Comparison of ENCODE assay signal across 10 cellular contexts in genomic region chr10:43667317-43667731, GRCh38. TPM values are rescaled to one million over a fixed set of nuclear protein-coding genes. Genes with fewer than 3 reads are reported as not detected.
DNase-seq lines count a peak whose midpoint lies in the region; ATAC-seq, FAIRE-seq and TF ChIP-seq lines count a peak whose summit lies in the region.
"Had no signal": no experiment of that assay in that cellular context is flagged by ENCODE, and none has a peak within 500 bp of the region (broad histone marks: within the 10 kb centered on the region; RNA-seq: fewer than 3 reads in every experiment).

No MANE protein-coding gene starts in this region.

- H3K4me1 ChIP-seq in GM12878 (ENCODE audit: control insufficient read depth, insufficient read depth, low read length) = no peaks in the 10 kb centered on the region
- peaks cover 6% of the 10 kb centered on the region for H3K4me1 ChIP-seq in testis
- H3K4me1 ChIP-seq in HAP-1 = no peaks in the 10 kb centered on the region

- no peaks in the 10 kb centered on the region for H3K36me3 ChIP-seq in GM12878 (ENCODE audit: control insufficient read depth in 2 of 2, insufficient read depth in 2 of 2, low read length in 1 of 2)
- no peaks in the 10 kb centered on the region for H3K36me3 ChIP-seq in testis (ENCODE audit: low read depth, missing control alignments)
- no peaks in the 10 kb centered on the region for H3K36me3 ChIP-seq in HAP-1 (replicated peaks)

- TF ChIP-seq POLR2A in GM12878 (IDR thresholded peaks at IDR 0.05; ENCODE audit: low read depth, low read length) (no peak), testis (IDR thresholded peaks at IDR 0.05) (no peak)

- no peak overlapping the region for H2AFZ ChIP-seq in GM12878 (ENCODE audit: control insufficient read depth, low read depth, low read length)

- TF ChIP-seq RAD21 in GM12878 (IDR thresholded peaks at IDR 0.05; ENCODE audit: insufficient read depth, low read depth, low read length) = no peak

- RAD21 ChIA-PET in GM12878 (lab: Charles Lee; ENCODE audit: unreplicated experiment) = interaction anchor here (0.7 kb wide), 1 partner anchor 156 kb away, joined by 3 read pairs; no protein-coding TSS in a partner anchor

- ATAC-seq in GM12878 = peak; percentile 35; the same call in 2 of the 3 replicates

- intact Hi-C loops in GM12878 (cut with micrococcal nuclease; ENCODE audit: unreplicated experiment) = no loop called here
- intact Hi-C loops in testis (cut with DNase I; ENCODE audit: low total_unique reads) = no loop called here

- FAIRE-seq in GM12878 (lab: Jason Lieb, UNC) (no peak), HTR-8/SVneo (lab: Jason Lieb, UNC) (no peak)

- H3K4me3 ChIP-seq in GM12878 (no peak overlapping the region), testis (peak overlapping the region; percentile 39 to 56), HAP-1 (no peak overlapping the region)

- H4K20me1 ChIP-seq in GM12878 (ENCODE audit: control insufficient read depth, insufficient read depth) = no peaks in the 10 kb centered on the region

- H3K9ac ChIP-seq in GM12878 (ENCODE audit: control insufficient read depth, insufficient read depth, low read length) = no peak overlapping the region

- CTCF ChIA-PET in GM12878 (lab: Yijun Ruan, JAX) = interaction anchor here (1.0 kb wide), 1 partner anchor 16 kb away, joined by 4 read pairs; no protein-coding TSS in a partner anchor

- POLR2A ChIA-PET in GM12878 (lab: Charles Lee) = interaction anchor here (0.7 kb wide), 1 partner anchor 45 kb away, joined by 4 read pairs; no protein-coding TSS in a partner anchor

- in situ Hi-C loops in GM12878 (cut with MboI) (no loop called here), HAP-1 (cut with MboI; ENCODE audit: low sequenced_read_pairs) (no loop called here)

- TF ChIP-seq CTCF in GM12878 (IDR thresholded peaks at IDR 0.05 in 2 of 3, conservative IDR thresholded peaks at IDR 0.05 in 1 of 3; ENCODE audit: control insufficient read depth in 2 of 3, extremely low read depth in 1 of 3, insufficient read depth in 1 of 3, low read depth in 3 of 3, low read length in 3 of 3) (no peak), testis (IDR thresholded peaks at IDR 0.05) (peak in 1 of 3 experiments; percentile 26)

- H3K9me3 ChIP-seq in GM12878 (replicated peaks; ENCODE audit: control insufficient read depth, insufficient read depth, low read length) (no peaks in the 10 kb centered on the region; the same call in 2 of the 3 replicates), testis (no peaks in the 10 kb centered on the region), HAP-1 (no peaks in the 10 kb centered on the region)

- no peak overlapping the region for H3K27ac ChIP-seq in GM12878 (ENCODE audit: control insufficient read depth, insufficient read depth)
- no peak overlapping the region for H3K27ac ChIP-seq in testis
- H3K27ac ChIP-seq: C4-2B had no signal

- H3K4me2 ChIP-seq in GM12878 (ENCODE audit: control insufficient read depth, insufficient read depth) = no peak overlapping the region

- SMC1A ChIA-PET in GM12878 (lab: Charles Lee; ENCODE audit: uncharacterized antibody, unreplicated experiment) = no interaction called here

- no peak for TF ChIP-seq EP300 in GM12878 (IDR thresholded peaks at IDR 0.05; ENCODE audit: borderline replicate concordance in 1 of 2, control insufficient read depth in 1 of 2, low read depth in 2 of 2, low read length in 2 of 2)

- 44% methylated on average over 33 of the region's 35 CpGs for WGBS in GM12878 (ENCODE audit: insufficient coverage, insufficient replicate concordance, low lambda C conversion rate, missing lambda C conversion rate)
- 2 to 4% methylated on average over 5 to 35 of the region's 35 CpGs for WGBS in testis, 2 donors

- BruUV-seq in GM12878 (replicated peaks; lab: Mats Ljungman, UMichigan) = no TSS peak

- no peaks in the 10 kb centered on the region; a peak in 3 of 4 replicates for H3K27me3 ChIP-seq in GM12878 (replicated peaks in 1 of 2; ENCODE audit: control insufficient read depth in 2 of 2, insufficient read depth in 2 of 2, low read length in 1 of 2)
- H3K27me3 ChIP-seq in testis = no peaks in the 10 kb centered on the region
- no peaks in the 10 kb centered on the region for H3K27me3 ChIP-seq in HAP-1 (ENCODE audit: low read depth)

- H3K79me2 ChIP-seq in GM12878 (ENCODE audit: control insufficient read depth, insufficient read depth, low read length) = no peaks in the 10 kb centered on the region

- peak; percentile 33 for DNase-seq in NCI-H82 (lab: John Stamatoyannopoulos, UW)
- no peak for DNase-seq in NCI-H82 treated with DMSO at 0.1 percent for 48 hours (lab: John Stamatoyannopoulos, UW; ENCODE audit: unreplicated experiment)
- no peak for DNase-seq in GM12878 (ENCODE audit: low read depth, low spot score)
- DNase-seq in iris pigment epithelial cell (ENCODE audit: low read depth) = peak; percentile 31
- no peak for DNase-seq in testis
- no peak for DNase-seq in HTR-8/SVneo (ENCODE audit: insufficient read length, low spot score)
- DNase-seq in HCEC 1CT = no peak
- no peak for DNase-seq in HAP-1 (ENCODE audit: low spot score in 2 of 2)
- DNase-seq: NCI-H446 treated with DMSO at 0.1 percent for 48 hours had no signal

TF ChIP-seq in GM12878, 131 proteins besides CTCF, POLR2A, EP300 and RAD21:
- no peak for TF ChIP-seq IRF4 (IDR thresholded peaks at IDR 0.05; ENCODE audit: low read depth, low read length)

RNA-seq across cellular contexts. Expression of gene ZNF32, which starts 18.6 kb away (rescaled TPM):
- total RNA-seq in GM12878 (2013; cell fraction: nucleolus; rRNA removed) = 12.0 and 12.3 TPM in 2 replicates
- total RNA-seq in GM12878 (2014; rRNA removed) = 2.7 and 2.8 TPM in 2 replicates
- 2.7 and 3.4 TPM in 2 replicates for total RNA-seq in GM12878 (2014; rRNA removed; fragmentation: Illumina TruSeq; extraction: Trizol)
- total RNA-seq in GM12878 (2021) = 2.8 and 4.0 TPM in 2 replicates
- polyA plus RNA-seq in GM12878 (2011; ENCODE audit: low read depth) = 19.3 TPM
- polyA plus RNA-seq in GM12878 (2011; rRNA removed) = 23.0 and 27.0 TPM in 2 replicates
- polyA plus RNA-seq in GM12878 (2011; cell fraction: cytosol; rRNA removed) = 15.4 and 15.9 TPM in 2 replicates
- 10.9 and 14.1 TPM in 2 replicates for polyA plus RNA-seq in GM12878 (2011; cell fraction: nucleus; rRNA removed)
- polyA plus RNA-seq in GM12878 (2012) = 11.8 and 12.4 TPM in 2 replicates
- polyA plus RNA-seq in GM12878 (2014; fragmentation: Illumina TruSeq; extraction: Trizol) = 4.2 TPM in 2 replicates
- 1 to 10 TPM; 2.6 to 3.3 TPM for polyA plus RNA-seq in GM12878 (2014; fragmentation: Nextera tagmentation; extraction: Ambion mirVana)
- 1.9 and 3.2 TPM in 2 replicates for polyA plus RNA-seq in GM12878 (2014; rRNA removed)
- polyA plus RNA-seq in GM12878 (2016; fragmentation: Nextera tagmentation; extraction: Ambion mirVana) = 1 to 10 TPM; 3.4 to 4.7 TPM
- 6.9 and 9.9 TPM in 2 replicates for polyA minus RNA-seq in GM12878 (2011; rRNA and poly(A)+ RNA removed)
- 1.5 and 1.8 TPM in 2 replicates for polyA minus RNA-seq in GM12878 (2011; cell fraction: cytosol; rRNA and poly(A)+ RNA removed)
- polyA minus RNA-seq in GM12878 (2011; cell fraction: nucleus; rRNA and poly(A)+ RNA removed) = 4.2 and 8.9 TPM in 2 replicates
- total RNA-seq in testis = 10 to 100 TPM; 18.7 to 22.7 TPM
- 29.8 TPM for polyA plus RNA-seq in testis (ENCODE audit: insufficient read depth, low read depth, low replicate concordance)

Comparison
In these comparisons a context has a peak if more than half of its experiments do, and no peak if none do; other contexts are left out.
1. DNase-seq: peak in NCI-H82 (single experiment) and iris pigment epithelial cell (single experiment); none in NCI-H82 treated with DMSO at 0.1 percent for 48 hours (single experiment), GM12878 (single experiment), testis (single experiment), HTR-8/SVneo (single experiment), HCEC 1CT (single experiment) and HAP-1 (0 of 2).
2. H3K4me3 ChIP-seq: peak in testis (2 of 2); none in GM12878 (single experiment) and HAP-1 (single experiment).